Comparison of ENCODE assay signal across 31 cellular contexts in the genomic region with DNA sequence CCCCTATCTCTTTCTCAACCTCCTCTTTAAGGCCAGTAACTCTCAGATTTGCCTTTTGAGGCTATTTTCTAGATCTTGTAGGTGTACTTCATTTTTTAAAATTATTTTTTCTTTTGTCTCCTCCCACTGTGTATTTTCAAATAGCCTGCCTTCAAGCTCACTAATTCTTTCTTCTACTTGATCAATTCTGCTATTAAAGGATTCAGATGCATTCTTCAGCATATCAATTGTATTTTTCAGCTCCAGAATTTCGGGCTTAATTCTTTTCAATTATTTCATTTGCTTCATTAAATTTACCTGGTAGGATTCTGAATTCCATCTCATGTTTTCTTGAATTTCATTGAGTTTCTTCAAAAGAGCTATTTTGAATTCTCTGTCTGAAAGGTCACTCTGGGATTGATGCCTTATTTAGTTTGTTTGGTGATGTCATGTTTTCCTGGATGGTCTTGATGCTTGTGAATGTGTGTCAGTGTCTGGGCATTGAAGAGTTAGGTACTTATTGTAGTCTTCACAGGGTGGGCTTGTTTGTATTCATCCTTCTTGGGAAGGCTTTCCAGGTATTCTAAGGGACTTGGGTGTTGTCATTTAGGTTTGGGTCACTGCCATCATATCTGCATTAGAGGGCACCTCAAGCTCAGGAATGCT.
"Had no signal": no experiment of that assay in that cellular context is flagged by ENCODE, and none has a peak within 500 bp of the region (broad histone marks: within the 10 kb centered on the region; RNA-seq: fewer than 3 reads in every experiment).

No MANE protein-coding gene starts in this region.

- H3K9me3 Mint-ChIP-seq: activated T-cell treated with anti-CD3 and anti-CD28 coated beads, Interleukin-2, amount 50 U/mL, for 4 hours; dendritic cell treated with granulocyte-macrophage colony-stimulating factor and Interleukin-4, amounts not matched to agents 40 ng/mL and 50 ng/mL, for 4 days; endodermal cell had no signal

- H3K27ac ChIP-seq: brain microvascular endothelial cell, coronary artery, dorsolateral prefrontal cortex had no signal

- FAIRE-seq: astrocyte, bronchial epithelial cell, frontal cortex had no signal

- ATAC-seq: activated T-cell treated with anti-CD3 and anti-CD28 coated beads, Interleukin-2, amount 50 U/mL, for 4 hours; esophagus mucosa; T-helper 17 cell had no signal

- H3K4me3 ChIP-seq: coronary artery, dorsolateral prefrontal cortex had no signal

- DNase-seq: activated CD4-positive, alpha-beta memory T cell treated with anti-CD3 and anti-CD28 coated beads, Interleukin-2, amount 10 ng/mL, durations not matched to agents 7 days and 5 days; activated CD4-positive, alpha-beta T cell treated with anti-CD3 and anti-CD28 coated beads for 4 hours; activated CD4-positive, alpha-beta T cell treated with anti-CD3 and anti-CD28 coated beads, Interleukin-2, amount 10 ng/mL, durations not matched to agents 7 days and 5 days; activated CD4-positive, alpha-beta T cell treated with anti-CD3 and anti-CD28 coated beads, Interleukin-2, amount 50 U/mL, for 4 hours; activated CD4-positive, CD25-positive, alpha-beta regulatory T cell; activated CD4-positive, CD25-positive, alpha-beta regulatory T cell treated with anti-CD3 and anti-CD28 coated beads, Interleukin-2, amount 50 U/mL, for 72 hours; activated CD8-positive, alpha-beta memory T cell treated with anti-CD3 and anti-CD28 coated beads, Interleukin-2, amount 50 U/mL, for 48 hours; activated effector memory CD4-positive, alpha-beta T cell treated with anti-CD3 and anti-CD28 coated beads, Interleukin-2, amount 50 U/mL, for 16 hours; activated naive CD4-positive, alpha-beta T cell treated with anti-CD3 and anti-CD28 coated beads for 36 hours; activated T-cell treated with anti-CD3 and anti-CD28 coated beads, Interleukin-2, amount 50 U/mL, for 4 hours; amniotic stem cell; anterior cingulate cortex; brain microvascular endothelial cell; dorsolateral prefrontal cortex; effector memory CD4-positive, alpha-beta T cell; endodermal cell; foreskin fibroblast; head of caudate nucleus; hippocampal formation; T-helper 17 cell had no signal

- H3K36me3 ChIP-seq: brain microvascular endothelial cell had no signal

- H3K27ac Mint-ChIP-seq: activated CD4-positive, alpha-beta memory T cell treated with anti-CD3 and anti-CD28 coated beads, Interleukin-2, amount 10 ng/mL, durations not matched to agents 7 days and 5 days; activated CD4-positive, alpha-beta T cell treated with anti-CD3 and anti-CD28 coated beads, Interleukin-2, amount 10 ng/mL, durations not matched to agents 7 days and 5 days; activated naive CD4-positive, alpha-beta T cell treated with anti-CD3 and anti-CD28 coated beads for 36 hours; activated naive CD8-positive, alpha-beta T cell; activated T-helper 1 cell treated with anti-CD3 and anti-CD28 coated beads, Interleukin-12 subunit alpha, Interleukin-12 subunit beta, Interleukin-2, Interleukin-4 antibody, amounts not matched to agents 30 ng/mL and 10 ng/mL and 1 ng/mL, durations not matched to agents 14 hours and 24 hours and 36 hours; activated T-helper 2 cell treated with anti-CD3 and anti-CD28 coated beads, Interferon-gamma antibody, Interleukin-2, Interleukin-4, amounts not matched to agents 10 μg/mL and 5 μg/mL and 100 μg/mL, durations not matched to agents 14 hours and 24 hours and 36 hours; dendritic cell treated with granulocyte-macrophage colony-stimulating factor and Interleukin-4, amounts not matched to agents 40 ng/mL and 50 ng/mL, for 4 days; endodermal cell; T-helper 17 cell; T-helper 2 cell treated with Interferon-gamma antibody and Interleukin-4, amounts not matched to agents 5 μg/mL and 100 μg/mL, for 36 hours had no signal

- H3K27me3 ChIP-seq: dorsolateral prefrontal cortex had no signal

- H3K4me3 Mint-ChIP-seq: activated CD4-positive, alpha-beta memory T cell treated with anti-CD3 and anti-CD28 coated beads, Interleukin-2, amount 10 ng/mL, durations not matched to agents 7 days and 5 days; activated CD4-positive, alpha-beta T cell treated with anti-CD3 and anti-CD28 coated beads, Interleukin-2, amount 10 ng/mL, durations not matched to agents 7 days and 5 days; activated naive CD4-positive, alpha-beta T cell treated with anti-CD3 and anti-CD28 coated beads for 36 hours; activated naive CD8-positive, alpha-beta T cell; activated T-cell treated with anti-CD3 and anti-CD28 coated beads, Interleukin-2, amount 50 U/mL, for 4 hours; activated T-helper 1 cell treated with anti-CD3 and anti-CD28 coated beads, Interleukin-12 subunit alpha, Interleukin-12 subunit beta, Interleukin-2, Interleukin-4 antibody, amounts not matched to agents 30 ng/mL and 10 ng/mL and 1 ng/mL, durations not matched to agents 14 hours and 24 hours and 36 hours; central memory CD8-positive, alpha-beta T cell; dendritic cell treated with granulocyte-macrophage colony-stimulating factor and Interleukin-4, amounts not matched to agents 40 ng/mL and 50 ng/mL, for 4 days; endodermal cell; T-helper 17 cell; T-helper 2 cell treated with Interferon-gamma antibody and Interleukin-4, amounts not matched to agents 5 μg/mL and 100 μg/mL, for 36 hours had no signal
